ENCODE assay signal across 1 cellular context in genomic region chr20:32365560-32365959, GRCh38.
TF ChIP-seq lines count a peak whose summit lies in the region.

No MANE protein-coding gene starts in this region.

TF ChIP-seq in GM12878, 131 proteins besides CTCF, POLR2A, EP300 and RAD21 (continued from another document):
- TF ChIP-seq FOS (IDR thresholded peaks at IDR 0.05; ENCODE audit: borderline replicate concordance, extremely low read depth, insufficient read length) = no peak
- no peak for TF ChIP-seq PAX5 (IDR thresholded peaks at IDR 0.05; ENCODE audit: borderline replicate concordance, low read depth, low read length)
- TF ChIP-seq IRF5 (IDR thresholded peaks at IDR 0.05; ENCODE audit: borderline replicate concordance) = no peak
- TF ChIP-seq ZSCAN29 (IDR thresholded peaks at IDR 0.05) = no peak
TF ChIP-seq in GM12878: peak in this region for 0.
